Comparison of ENCODE assay signal across 8 cellular contexts in genomic region chr1:68321084-68321685, GRCh38.
DNase-seq lines count a peak whose midpoint lies in the region; ATAC-seq, FAIRE-seq and TF ChIP-seq lines count a peak whose summit lies in the region.

No MANE protein-coding gene starts in this region.

- ATAC-seq in HG02678 (IDR thresholded peaks at IDR 0.05; ENCODE audit: unreplicated experiment), result peak; percentile 54
- ATAC-seq in HG03457 (IDR thresholded peaks at IDR 0.05; ENCODE audit: unreplicated experiment), result no peak

- H3K9me3 ChIP-seq in hepatocyte (ENCODE audit: low read depth) (no peaks in the 10 kb centered on the region), stomach smooth muscle (ENCODE audit: control insufficient read depth in 2 of 2, low read length in 2 of 2) (no peaks in the 10 kb centered on the region)

- DNase-seq in hepatocyte (ENCODE audit: low spot score) (peak; percentile 85), KG1 (lab: John Stamatoyannopoulos, UW) (no peak)
- DNase-seq in activated CD4-positive, alpha-beta T cell treated with anti-CD3 and anti-CD28 coated beads, Interleukin-2, amount 50 U/mL, for 4 hours, result no peak

- peak overlapping the region in 1 of 2 donors; percentile 1 for H3K9ac ChIP-seq in stomach smooth muscle (ENCODE audit: low read length in 2 of 2)

- no peak overlapping the region for H2AFZ ChIP-seq in hepatocyte

- H3K9me2 ChIP-seq in hepatocyte (replicated peaks; ENCODE audit: insufficient read depth), result no peaks in the 10 kb centered on the region

- no peaks in the 10 kb centered on the region for H4K20me1 ChIP-seq in hepatocyte (ENCODE audit: insufficient read depth, poor library complexity, severe bottlenecking)

- H3K4me2 ChIP-seq in hepatocyte, result no peak overlapping the region

- no peak overlapping the region for H3K4me3 ChIP-seq in WI38 (ENCODE audit: low read depth, low read length)
- H3K4me3 ChIP-seq in hepatocyte, result no peak overlapping the region
- no peak overlapping the region for H3K4me3 ChIP-seq in stomach smooth muscle (ENCODE audit: low read length in 2 of 2)

- H3K27ac ChIP-seq in hepatocyte (no peak overlapping the region), stomach smooth muscle (ENCODE audit: low read length) (peak overlapping the region; percentile 92)

- 12% methylated on average over 6 of the region's 6 CpGs for WGBS in hepatocyte (ENCODE audit: low lambda C conversion rate, missing lambda C conversion rate)

- H3K36me3 ChIP-seq in hepatocyte (replicated peaks; ENCODE audit: insufficient read depth, low read depth) (no peaks in the 10 kb centered on the region), stomach smooth muscle (ENCODE audit: control insufficient read depth in 2 of 2, insufficient read depth in 2 of 2, low read length in 2 of 2) (no peaks in the 10 kb centered on the region)

- H3K4me1 ChIP-seq in hepatocyte (ENCODE audit: insufficient read depth) (peaks cover 3% of the 10 kb centered on the region), stomach smooth muscle (ENCODE audit: control insufficient read depth, insufficient read depth, low read length) (peaks cover 41% of the 10 kb centered on the region)

- peak; percentile 88 for FAIRE-seq in A204.1 (lab: Jason Lieb, UNC)

- no peaks in the 10 kb centered on the region for H3K79me2 ChIP-seq in hepatocyte

- peak; percentile 45 for TF ChIP-seq CTCF in WI38 (IDR thresholded peaks at IDR 0.05; ENCODE audit: low read depth, low read length)
- peak; percentile 77 for TF ChIP-seq CTCF in hepatocyte (IDR thresholded peaks at IDR 0.05; ENCODE audit: poor library complexity)

- H3K27me3 ChIP-seq in hepatocyte (no peaks in the 10 kb centered on the region), stomach smooth muscle (ENCODE audit: control insufficient read depth in 1 of 2, insufficient read depth in 2 of 2, low read length in 2 of 2) (no peaks in the 10 kb centered on the region)
